13 cellular contexts compared by ENCODE assay signal in the genomic region with DNA sequence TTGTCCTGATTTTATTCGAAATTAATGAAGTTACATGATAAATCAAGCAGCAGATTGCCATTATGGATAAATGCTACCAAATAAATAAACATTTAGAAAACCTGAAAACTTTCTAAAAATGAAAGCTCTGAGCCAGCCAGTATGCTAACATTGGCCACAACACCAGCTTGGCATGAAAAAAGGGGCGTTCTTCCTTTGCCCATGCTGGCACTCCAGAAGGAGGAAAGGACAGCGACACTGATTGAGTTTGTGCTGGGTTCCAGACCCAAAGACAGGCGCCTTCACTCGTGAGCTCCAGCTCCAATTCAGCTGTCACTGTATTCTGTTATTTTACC. TPM values are rescaled to one million over a fixed set of nuclear protein-coding genes. Genes with fewer than 3 reads are reported as not detected.
DNase-seq lines count a peak whose midpoint lies in the region; ATAC-seq and TF ChIP-seq lines count a peak whose summit lies in the region.
"Had no signal": no experiment of that assay in that cellular context is flagged by ENCODE, and none has a peak within 500 bp of the region (broad histone marks: within the 10 kb centered on the region; RNA-seq: fewer than 3 reads in every experiment).

No MANE protein-coding gene starts in this region.

- peaks cover 40 to 51% of the 10 kb centered on the region in 2 donors for H3K4me1 Mint-ChIP-seq in natural killer cell treated with Interleukin-12 subunit alpha and Interleukin-12 subunit beta and Interleukin-15 and Interleukin-18, amount 100 ng/mL, for 72 hours (ENCODE audit: low read depth in 2 of 2)
- peaks cover 47 to 55% of the 10 kb centered on the region in 2 donors for H3K4me1 Mint-ChIP-seq in natural killer cell
- peaks cover 66% of the 10 kb centered on the region for H3K4me1 Mint-ChIP-seq in activated naive CD8-positive, alpha-beta T cell treated with anti-CD3 and anti-CD28 coated beads for 36 hours
- H3K4me1 Mint-ChIP-seq in naive thymus-derived CD4-positive, alpha-beta T cell, result peaks cover 48 to 61% (median 54%) of the 10 kb centered on the region in 7 donors

- peak overlapping the region; percentile 26 for H3K4me3 ChIP-seq in naive thymus-derived CD4-positive, alpha-beta T cell (ENCODE audit: low read length)

- H3K9me3 Mint-ChIP-seq in natural killer cell treated with Interleukin-12 subunit alpha and Interleukin-12 subunit beta and Interleukin-15 and Interleukin-18, amount 100 ng/mL, for 72 hours, result no peaks in the 10 kb centered on the region
- no peaks in the 10 kb centered on the region for H3K9me3 Mint-ChIP-seq in natural killer cell
- no peaks in the 10 kb centered on the region for H3K9me3 Mint-ChIP-seq in activated naive CD8-positive, alpha-beta T cell treated with anti-CD3 and anti-CD28 coated beads for 36 hours
- H3K9me3 Mint-ChIP-seq in naive thymus-derived CD4-positive, alpha-beta T cell, result no peaks in the 10 kb centered on the region

- no peaks in the 10 kb centered on the region for H3K27me3 ChIP-seq in naive thymus-derived CD4-positive, alpha-beta T cell (ENCODE audit: control insufficient read depth in 2 of 2, insufficient read depth in 2 of 2, low read length in 2 of 2)

- H3K27ac Mint-ChIP-seq in natural killer cell treated with Interleukin-12 subunit alpha and Interleukin-12 subunit beta and Interleukin-15 and Interleukin-18, amount 100 ng/mL, for 72 hours, result peak overlapping the region; percentile 27 to 53
- H3K27ac Mint-ChIP-seq in natural killer cell, result peak overlapping the region in 1 of 2 donors; percentile 63
- peak overlapping the region; percentile 89 for H3K27ac Mint-ChIP-seq in activated naive CD8-positive, alpha-beta T cell treated with anti-CD3 and anti-CD28 coated beads for 36 hours
- peak overlapping the region in 5 of 9 donors; percentile 81 to 94 (median 87) for H3K27ac Mint-ChIP-seq in naive thymus-derived CD4-positive, alpha-beta T cell

- no peaks in the 10 kb centered on the region for H3K9me3 ChIP-seq in naive thymus-derived CD4-positive, alpha-beta T cell (ENCODE audit: control insufficient read depth in 2 of 3, low read length in 3 of 3)

- CTCF ChIA-PET in naive thymus-derived CD4-positive, alpha-beta T cell (lab: Charles Lee), result no interaction called here

- H3K36me3 Mint-ChIP-seq in natural killer cell treated with Interleukin-12 subunit alpha and Interleukin-12 subunit beta and Interleukin-15 and Interleukin-18, amount 100 ng/mL, for 72 hours, result no peaks in the 10 kb centered on the region
- no peaks in the 10 kb centered on the region for H3K36me3 Mint-ChIP-seq in natural killer cell
- H3K36me3 Mint-ChIP-seq in activated naive CD8-positive, alpha-beta T cell treated with anti-CD3 and anti-CD28 coated beads for 36 hours, result peaks cover 25% of the 10 kb centered on the region
- peaks cover 0 to 3% (median 0%) of the 10 kb centered on the region in 5 donors for H3K36me3 Mint-ChIP-seq in naive thymus-derived CD4-positive, alpha-beta T cell

- intact Hi-C loops in natural killer cell (cut with micrococcal nuclease), result no loop called here
- intact Hi-C loops in naive thymus-derived CD4-positive, alpha-beta T cell (cut with micrococcal nuclease), result no loop called here

- peaks cover 23 to 28% of the 10 kb centered on the region in 2 donors for H3K4me1 ChIP-seq in naive thymus-derived CD4-positive, alpha-beta T cell (ENCODE audit: control insufficient read depth in 2 of 2, insufficient read depth in 2 of 2, low read length in 2 of 2)

- in situ Hi-C loops in KBM-7 (cut with MboI; ENCODE audit: low pct_unique_long_range_greater_than_20kb, low sequenced_read_pairs), result no loop called here

- H3K27me3 Mint-ChIP-seq in natural killer cell treated with Interleukin-12 subunit alpha and Interleukin-12 subunit beta and Interleukin-15 and Interleukin-18, amount 100 ng/mL, for 72 hours, result no peaks in the 10 kb centered on the region
- H3K27me3 Mint-ChIP-seq in natural killer cell (ENCODE audit: low read depth in 2 of 2), result no peaks in the 10 kb centered on the region
- H3K27me3 Mint-ChIP-seq in activated naive CD8-positive, alpha-beta T cell treated with anti-CD3 and anti-CD28 coated beads for 36 hours, result no peaks in the 10 kb centered on the region
- H3K27me3 Mint-ChIP-seq in naive thymus-derived CD4-positive, alpha-beta T cell, result no peaks in the 10 kb centered on the region

- DNase-seq in natural killer cell treated with Interleukin-12 subunit alpha and Interleukin-12 subunit beta and Interleukin-15 and Interleukin-18, amount 100 ng/mL, for 72 hours (ENCODE audit: low spot score), result no peak
- no peak for DNase-seq in natural killer cell
- DNase-seq in activated naive CD8-positive, alpha-beta T cell treated with anti-CD3 and anti-CD28 coated beads for 36 hours, result no peak
- no peak for DNase-seq in naive thymus-derived CD4-positive, alpha-beta T cell
- DNase-seq in NCI-H2171 treated with DMSO at 0.1 percent for 48 hours (lab: John Stamatoyannopoulos, UW), result no peak
- DNase-seq in GDM1 (lab: John Stamatoyannopoulos, UW), result no peak
- DNase-seq in KBM-7, result no peak
- no peak for DNase-seq in hypothalamus (lab: John Stamatoyannopoulos, UW)
- DNase-seq: Calu3, NCI-H524, SW 1271 had no signal

- no peak for TF ChIP-seq CTCF in natural killer cell (IDR thresholded peaks at IDR 0.05)

- POLR2A ChIA-PET in naive thymus-derived CD4-positive, alpha-beta T cell (lab: Charles Lee), result no interaction called here

- H3K4me3 Mint-ChIP-seq in natural killer cell treated with Interleukin-12 subunit alpha and Interleukin-12 subunit beta and Interleukin-15 and Interleukin-18, amount 100 ng/mL, for 72 hours, result peak overlapping the region; percentile 68
- no peak overlapping the region for H3K4me3 Mint-ChIP-seq in natural killer cell
- H3K4me3 Mint-ChIP-seq in activated naive CD8-positive, alpha-beta T cell treated with anti-CD3 and anti-CD28 coated beads for 36 hours, result peak overlapping the region; percentile 32
- peak overlapping the region in 6 of 10 donors; percentile 37 to 97 (median 78) for H3K4me3 Mint-ChIP-seq in naive thymus-derived CD4-positive, alpha-beta T cell

- H3K27ac ChIP-seq in naive thymus-derived CD4-positive, alpha-beta T cell (ENCODE audit: low read depth, low read length), result no peak overlapping the region

- no peaks in the 10 kb centered on the region for H3K36me3 ChIP-seq in naive thymus-derived CD4-positive, alpha-beta T cell (ENCODE audit: control insufficient read depth in 2 of 3, insufficient read depth in 3 of 3, low read length in 3 of 3)

- ATAC-seq in natural killer cell treated with Interleukin-12 subunit alpha and Interleukin-12 subunit beta and Interleukin-15 and Interleukin-18, amount 100 ng/mL, for 72 hours, result no peak
- no peak for ATAC-seq in natural killer cell
- no peak for ATAC-seq in naive thymus-derived CD4-positive, alpha-beta T cell

RNA-seq across cellular contexts. Expression of gene STIMATE, which starts 5.1 kb away (rescaled TPM):
- 10 to 100 TPM; 19.8 to 31.1 TPM for total RNA-seq in natural killer cell treated with Interleukin-12 subunit alpha and Interleukin-12 subunit beta and Interleukin-15 and Interleukin-18, amount 100 ng/mL, for 72 hours
- 10 to 100 TPM; 24.6 to 35.0 (median 33.1) TPM for total RNA-seq in natural killer cell
- total RNA-seq in activated naive CD8-positive, alpha-beta T cell treated with anti-CD3 and anti-CD28 coated beads for 36 hours, result 10 to 100 TPM; 23.6 to 30.0 TPM
- total RNA-seq in naive thymus-derived CD4-positive, alpha-beta T cell, result 10 to 100 TPM; 21.1 to 44.9 (median 34.5) TPM
- 1 to 10 TPM; 3.0 to 4.7 TPM for polyA plus RNA-seq in naive thymus-derived CD4-positive, alpha-beta T cell

RNA-seq across cellular contexts. Expression of gene MUSTN1, which starts 57.4 kb away (rescaled TPM):
- 1 to 10 TPM in 1 of 2 donors, not detected in 1; 1.3 TPM for total RNA-seq in natural killer cell treated with Interleukin-12 subunit alpha and Interleukin-12 subunit beta and Interleukin-15 and Interleukin-18, amount 100 ng/mL, for 72 hours
- total RNA-seq in natural killer cell, result 1 to 10 TPM; 5.3 to 7.7 (median 6.8) TPM
- total RNA-seq in activated naive CD8-positive, alpha-beta T cell treated with anti-CD3 and anti-CD28 coated beads for 36 hours, result 1 to 10 TPM in 1 of 2 experiments, under 1 TPM in 1; 0.91 to 1.0 TPM
- total RNA-seq in naive thymus-derived CD4-positive, alpha-beta T cell, result 10 to 100 TPM in 1 of 5 experiments, 1 to 10 TPM in 3, under 1 TPM in 1; 0.76 to 10.0 (median 2.6) TPM
- polyA plus RNA-seq in naive thymus-derived CD4-positive, alpha-beta T cell, result not detected
- total RNA-seq: MCF 10A had no signal
- polyA plus RNA-seq: neural cell had no signal
